In the genomic region with DNA sequence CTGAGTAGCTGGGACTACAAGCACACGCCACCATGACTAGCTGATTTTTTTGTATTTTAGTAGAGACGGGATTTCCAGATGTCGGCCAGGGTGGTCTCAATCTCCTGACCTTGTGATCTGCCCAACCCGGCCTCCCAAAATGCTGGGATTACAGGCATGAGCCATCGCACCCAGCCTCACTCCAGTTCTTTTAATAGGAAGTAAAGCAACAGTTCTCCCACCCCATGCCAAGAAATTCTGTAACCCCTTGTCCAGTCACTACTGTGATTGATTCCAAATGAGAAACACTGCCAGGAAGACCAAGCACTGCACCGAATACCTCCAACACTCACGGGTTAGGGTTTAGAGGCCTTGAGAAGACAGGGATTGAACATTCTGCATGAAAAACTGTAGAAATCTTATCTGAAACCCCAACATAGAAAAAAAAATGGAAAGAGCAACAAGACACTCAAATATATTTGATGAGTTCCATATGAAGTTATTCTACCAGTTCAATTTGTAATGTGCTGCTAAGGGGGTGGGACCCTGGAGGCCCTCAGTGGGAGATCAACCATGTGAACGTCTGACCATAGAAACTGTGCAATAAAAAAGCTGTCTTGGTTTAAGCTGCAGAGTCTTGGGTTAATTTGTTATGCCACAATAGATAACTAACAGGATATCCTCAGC, we compare ENCODE assay signal across 1 cellular context.
TF ChIP-seq lines count a peak whose summit lies in the region.

No MANE protein-coding gene starts in this region.

TF ChIP-seq in WTC11, 78 proteins besides CTCF, POLR2A, EP300 and RAD21 (continued from another document):
- TF ChIP-seq, protein P1, sequence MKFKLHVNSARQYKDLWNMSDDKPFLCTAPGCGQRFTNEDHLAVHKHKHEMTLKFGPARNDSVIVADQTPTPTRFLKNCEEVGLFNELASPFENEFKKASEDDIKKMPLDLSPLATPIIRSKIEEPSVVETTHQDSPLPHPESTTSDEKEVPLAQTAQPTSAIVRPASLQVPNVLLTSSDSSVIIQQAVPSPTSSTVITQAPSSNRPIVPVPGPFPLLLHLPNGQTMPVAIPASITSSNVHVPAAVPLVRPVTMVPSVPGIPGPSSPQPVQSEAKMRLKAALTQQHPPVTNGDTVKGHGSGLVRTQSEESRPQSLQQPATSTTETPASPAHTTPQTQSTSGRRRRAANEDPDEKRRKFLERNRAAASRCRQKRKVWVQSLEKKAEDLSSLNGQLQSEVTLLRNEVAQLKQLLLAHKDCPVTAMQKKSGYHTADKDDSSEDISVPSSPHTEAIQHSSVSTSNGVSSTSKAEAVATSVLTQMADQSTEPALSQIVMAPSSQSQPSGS (CRISPR knock-in tag; IDR thresholded peaks at IDR 0.05; ENCODE audit: borderline replicate concordance, low read depth), result no peak
- TF ChIP-seq TP53 (CRISPR knock-in tag; IDR thresholded peaks at IDR 0.05), result no peak
- TF ChIP-seq STAT6 (CRISPR knock-in tag; conservative IDR thresholded peaks at IDR 0.05; ENCODE audit: low read depth), result no peak
- no peak for TF ChIP-seq ZNF423 (CRISPR knock-in tag; IDR thresholded peaks at IDR 0.05)
- TF ChIP-seq ZNF425 (CRISPR knock-in tag; conservative IDR thresholded peaks at IDR 0.05), result no peak
- TF ChIP-seq SOX15 (CRISPR knock-in tag; IDR thresholded peaks at IDR 0.05), result no peak
- TF ChIP-seq RORB (CRISPR knock-in tag; IDR thresholded peaks at IDR 0.05), result no peak
- TF ChIP-seq, protein P2, sequence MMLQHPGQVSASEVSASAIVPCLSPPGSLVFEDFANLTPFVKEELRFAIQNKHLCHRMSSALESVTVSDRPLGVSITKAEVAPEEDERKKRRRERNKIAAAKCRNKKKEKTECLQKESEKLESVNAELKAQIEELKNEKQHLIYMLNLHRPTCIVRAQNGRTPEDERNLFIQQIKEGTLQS (CRISPR knock-in tag; conservative IDR thresholded peaks at IDR 0.05), result no peak
- TF ChIP-seq CBFB (CRISPR knock-in tag; IDR thresholded peaks at IDR 0.05; ENCODE audit: low read depth), result no peak
- no peak for TF ChIP-seq E2F5 (CRISPR knock-in tag; IDR thresholded peaks at IDR 0.05)
- no peak for TF ChIP-seq HMGXB4 (CRISPR knock-in tag; IDR thresholded peaks at IDR 0.05)
- TF ChIP-seq NFYB (CRISPR knock-in tag; conservative IDR thresholded peaks at IDR 0.05; ENCODE audit: low read depth), result no peak
- TF ChIP-seq MYBL2 (CRISPR knock-in tag; IDR thresholded peaks at IDR 0.05), result no peak
